In the genomic region with DNA sequence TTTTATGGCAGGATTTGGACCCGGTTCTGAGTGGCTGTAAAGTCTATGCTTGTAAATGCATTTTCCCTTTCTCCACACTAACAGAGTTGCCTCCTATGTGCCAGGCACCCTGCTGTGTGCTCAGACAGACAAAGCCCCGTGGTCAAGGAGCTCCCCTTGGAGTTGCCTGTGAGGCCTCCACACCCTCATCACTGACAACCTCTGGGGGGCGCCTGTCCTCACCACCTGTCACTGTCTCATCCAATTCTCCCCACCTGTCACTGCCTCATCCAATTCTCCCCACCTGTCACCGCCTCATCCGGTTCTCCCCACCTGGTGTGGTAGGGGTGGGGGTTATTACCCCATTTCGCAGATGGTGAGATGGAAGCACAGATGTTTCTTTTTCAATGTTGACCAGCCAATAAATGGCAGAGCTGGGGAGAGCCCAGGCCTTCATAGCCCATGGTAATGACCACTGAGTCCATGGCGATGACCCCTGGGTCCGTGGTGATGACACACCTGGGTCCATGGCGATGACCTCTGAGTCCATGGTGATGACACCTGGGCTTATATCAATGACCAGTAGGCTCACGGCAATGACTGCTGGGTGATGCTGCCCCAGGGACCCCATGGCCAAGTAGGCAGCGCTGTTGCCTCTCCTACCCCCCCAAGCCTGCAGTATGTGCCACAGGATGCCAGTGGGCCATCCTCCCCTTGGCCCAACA, we compare ENCODE assay signal across 1 cellular context.
TF ChIP-seq lines count a peak whose summit lies in the region.

No MANE protein-coding gene starts in this region.

TF ChIP-seq in H1, 55 proteins besides CTCF, POLR2A, EP300 and RAD21:
- TF ChIP-seq HDAC6 (IDR thresholded peaks at IDR 0.05; ENCODE audit: low read depth, low read length) (no peak), SIRT6 (IDR thresholded peaks at IDR 0.05; ENCODE audit: low read length) (no peak), TCF12 (IDR thresholded peaks at IDR 0.05; ENCODE audit: low read depth, low read length) (no peak), SAP30 (IDR thresholded peaks at IDR 0.05; ENCODE audit: insufficient read depth, insufficient replicate concordance, low read length) (peak; percentile 32), FOSL1 (IDR thresholded peaks at IDR 0.05; ENCODE audit: insufficient read depth, low read depth, low read length) (no peak), CTBP2 (IDR thresholded peaks at IDR 0.05; ENCODE audit: borderline replicate concordance, insufficient read depth, insufficient read length, low read length) (no peak), HDAC2 (IDR thresholded peaks at IDR 0.05; ENCODE audit: borderline replicate concordance in 1 of 2, low read depth in 2 of 2, low read length in 2 of 2) (peak in 1 of 2 experiments; percentile 54; a peak in 1 of 4 replicates), EZH2 (IDR thresholded peaks at IDR 0.05; ENCODE audit: low read depth, low read length, severe bottlenecking) (no peak), RBBP5 (IDR thresholded peaks at IDR 0.05; ENCODE audit: borderline replicate concordance, low read depth, low read length) (no peak), SP4 (IDR thresholded peaks at IDR 0.05; ENCODE audit: low read length) (no peak), CREB1 (IDR thresholded peaks at IDR 0.05) (peak; percentile 26; the same call in 1 of the 2 replicates), SIN3A (conservative IDR thresholded peaks at IDR 0.05 in 1 of 2, IDR thresholded peaks at IDR 0.05 in 1 of 2; ENCODE audit: low read depth in 1 of 2, low read length in 2 of 2) (peak in 1 of 2 experiments; percentile 80; a peak in 2 of 4 replicates), TEAD4 (IDR thresholded peaks at IDR 0.05; ENCODE audit: low read depth, low read length) (no peak), KDM5A (IDR thresholded peaks at IDR 0.05; ENCODE audit: low read length) (no peak), ASH2L (IDR thresholded peaks at IDR 0.05; ENCODE audit: low read length) (no peak), JUND (IDR thresholded peaks at IDR 0.05; ENCODE audit: low read length) (no peak), SIX5 (IDR thresholded peaks at IDR 0.05; ENCODE audit: low read depth, low read length) (no peak)
- TF ChIP-seq, protein P1, sequence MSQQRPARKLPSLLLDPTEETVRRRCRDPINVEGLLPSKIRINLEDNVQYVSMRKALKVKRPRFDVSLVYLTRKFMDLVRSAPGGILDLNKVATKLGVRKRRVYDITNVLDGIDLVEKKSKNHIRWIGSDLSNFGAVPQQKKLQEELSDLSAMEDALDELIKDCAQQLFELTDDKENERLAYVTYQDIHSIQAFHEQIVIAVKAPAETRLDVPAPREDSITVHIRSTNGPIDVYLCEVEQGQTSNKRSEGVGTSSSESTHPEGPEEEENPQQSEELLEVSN (IDR thresholded peaks at IDR 0.05), result no peak
- TF ChIP-seq, protein P2, sequence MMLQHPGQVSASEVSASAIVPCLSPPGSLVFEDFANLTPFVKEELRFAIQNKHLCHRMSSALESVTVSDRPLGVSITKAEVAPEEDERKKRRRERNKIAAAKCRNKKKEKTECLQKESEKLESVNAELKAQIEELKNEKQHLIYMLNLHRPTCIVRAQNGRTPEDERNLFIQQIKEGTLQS (IDR thresholded peaks at IDR 0.05; ENCODE audit: insufficient read depth, low read depth, low read length), result no peak
- TF ChIP-seq, protein P3, sequence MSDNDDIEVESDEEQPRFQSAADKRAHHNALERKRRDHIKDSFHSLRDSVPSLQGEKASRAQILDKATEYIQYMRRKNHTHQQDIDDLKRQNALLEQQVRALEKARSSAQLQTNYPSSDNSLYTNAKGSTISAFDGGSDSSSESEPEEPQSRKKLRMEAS (IDR thresholded peaks at IDR 0.05), result 0 out of 2 replicates have a peak, but pooled peaks have one; percentile 17
